Comparison of ENCODE assay signal across 13 cellular contexts in the genomic region with DNA sequence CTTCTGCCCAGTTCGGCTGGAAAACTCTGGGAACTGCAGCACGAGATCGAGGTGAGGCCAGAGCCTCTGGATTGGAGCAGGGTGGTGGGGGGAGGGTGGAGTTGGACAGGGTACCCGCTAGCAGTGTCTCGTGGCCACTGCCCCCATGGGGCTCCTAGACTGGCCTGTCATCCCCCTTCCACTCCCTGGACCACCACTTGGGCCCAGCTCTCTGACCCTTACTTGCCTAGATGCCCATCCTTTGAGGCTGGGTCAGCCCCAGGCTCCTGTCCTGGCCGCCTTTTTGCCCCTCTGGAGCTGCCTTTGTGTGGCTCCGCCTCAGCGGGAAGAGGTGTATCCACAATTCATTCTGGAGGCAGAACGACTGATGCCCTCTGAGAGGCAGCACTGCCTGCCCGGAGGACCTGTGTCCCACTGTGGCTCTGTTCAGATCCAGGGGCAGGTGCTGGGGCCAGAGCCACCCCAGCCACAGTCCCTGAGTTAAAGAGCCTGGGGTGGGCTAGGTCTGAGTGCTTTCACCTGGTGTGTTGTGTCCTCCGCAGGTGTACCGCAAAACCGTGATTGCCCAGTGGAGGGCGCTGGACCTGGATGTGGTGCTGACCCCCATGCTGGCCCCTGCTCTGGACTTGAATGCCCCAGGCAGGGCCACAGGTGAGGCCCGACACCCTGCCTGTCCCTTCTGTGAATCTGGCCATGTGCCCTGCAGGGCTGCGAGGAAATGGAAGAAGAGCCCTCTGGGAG. TPM values are rescaled to one million over a fixed set of nuclear protein-coding genes. Genes with fewer than 3 reads are reported as not detected.
A peak's percentile ranks its signal among the peaks of the same experiment; 100 is the strongest.
DNase-seq lines count a peak whose midpoint lies in the region; ATAC-seq and TF ChIP-seq lines count a peak whose summit lies in the region.
"Had no signal": no experiment of that assay in that cellular context is flagged by ENCODE, and none has a peak within 500 bp of the region (broad histone marks: within the 10 kb centered on the region; RNA-seq: fewer than 3 reads in every experiment).

No MANE protein-coding gene starts in this region.

- POLR2A ChIA-PET in GM10248 (lab: Yijun Ruan, JAX) = no interaction called here

- peaks cover 2% of the 10 kb centered on the region for H3K4me1 Mint-ChIP-seq in glutamatergic neuron (ENCODE audit: low read depth, unreplicated experiment)

- CTCF ChIA-PET in GM10248 (lab: Yijun Ruan, JAX) = interaction anchor here (1.0 to 2.2 kb wide), 6 partner anchors 8 to 115 kb away, joined by 3 to 8 read pairs (median 3); no protein-coding TSS in a partner anchor

- no peak overlapping the region for H3K27ac ChIP-seq in 22Rv1

- peaks cover 9% of the 10 kb centered on the region for H3K27me3 Mint-ChIP-seq in glutamatergic neuron (ENCODE audit: unreplicated experiment)

- H3K27ac Mint-ChIP-seq in glutamatergic neuron (ENCODE audit: unreplicated experiment) = no peak overlapping the region

- no peaks in the 10 kb centered on the region for H3K36me3 Mint-ChIP-seq in glutamatergic neuron (ENCODE audit: unreplicated experiment)
- H3K36me3 Mint-ChIP-seq: immature natural killer cell had no signal

- no peak overlapping the region for H3K4me3 Mint-ChIP-seq in glutamatergic neuron (ENCODE audit: unreplicated experiment)
- H3K4me3 Mint-ChIP-seq: immature natural killer cell had no signal

- TF ChIP-seq CTCF in 22Rv1 (IDR thresholded peaks at IDR 0.05) (peak; percentile 76), GM10248 (IDR thresholded peaks at IDR 0.05; ENCODE audit: control extremely low read depth, extremely low read depth, low read depth, missing control alignments) (peak; percentile 20), glutamatergic neuron (IDR thresholded peaks at IDR 0.05; ENCODE audit: partially characterized antibody, unreplicated experiment) (peak; percentile 70)

- H3K9me3 Mint-ChIP-seq in glutamatergic neuron (ENCODE audit: unreplicated experiment) = peaks cover 3% of the 10 kb centered on the region
- H3K9me3 Mint-ChIP-seq: immature natural killer cell had no signal

- ATAC-seq in GM18517 (IDR thresholded peaks at IDR 0.05; ENCODE audit: unreplicated experiment) = no peak

- DNase-seq in GM10248 (ENCODE audit: extremely low spot score) (no peak), T-helper 9 cell (peak; percentile 12), glutamatergic neuron (no peak), DMS153 treated with DMSO at 0.1 percent for 48 hours (lab: John Stamatoyannopoulos, UW; ENCODE audit: unreplicated experiment) (no peak), NCI-H345 treated with DMSO at 0.1 percent for 48 hours (lab: John Stamatoyannopoulos, UW; ENCODE audit: unreplicated experiment) (no peak), midbrain (lab: John Stamatoyannopoulos, UW) (no peak)
- DNase-seq: effector memory CD4-positive, alpha-beta T cell; EL; immature natural killer cell; NCI-H146; SHP77 had no signal

RNA-seq across cellular contexts. Expression of a gene that starts 17.7 kb away (rescaled TPM):
- total RNA-seq in glutamatergic neuron (ENCODE audit: unreplicated experiment) = 1.7 TPM

Comparison
In these comparisons a context has a peak if more than half of its experiments do, and no peak if none do; other contexts are left out.
1. CTCF ChIP-seq: peak in every context shown above with its lines; median percentile 76 in 22Rv1; 70 in glutamatergic neuron; 20 in GM10248.